In genomic region chr5:39721394-39721793, GRCh38 we compare ENCODE assay signal across 23 cellular contexts.
DNase-seq lines count a peak whose midpoint lies in the region; ATAC-seq and TF ChIP-seq lines count a peak whose summit lies in the region.
"Had no signal": no experiment of that assay in that cellular context is flagged by ENCODE, and none has a peak within 500 bp of the region (broad histone marks: within the 10 kb centered on the region; RNA-seq: fewer than 3 reads in every experiment).

No MANE protein-coding gene starts in this region.

- DNase-seq in H7 (peak; percentile 8), chondrocyte (ENCODE audit: low spot score) (peak; percentile 75), left lung (peak; percentile 24 to 65)
- DNase-seq in stimulated activated CD4-positive, alpha-beta T cell treated with anti-CD3 and anti-CD28 coated beads, Interleukin-2, amount 100 ng/mL, for 24 hours = no peak
- DNase-seq: ACHN; BE2C; C1 segment of cervical spinal cord; CD4-positive, CD25-positive, alpha-beta regulatory T cell; CD8-positive, alpha-beta memory T cell; COR-L47; DMS 273 treated with DMSO at 0.1 percent for 48 hours; DMS53; DND-41; EL; HFFc6 had no signal

- H3K27me3 ChIP-seq in H7 (ENCODE audit: control insufficient read depth, insufficient read depth, low read length) (no peaks in the 10 kb centered on the region), left lung (no peaks in the 10 kb centered on the region)
- H3K27me3 ChIP-seq: BE2C had no signal

- H3K27ac Mint-ChIP-seq in chondrocyte (ENCODE audit: unreplicated experiment) = no peak overlapping the region
- H3K27ac Mint-ChIP-seq in stimulated activated memory B cell treated with anti-CD40 and anti-IgM and Interleukin-4, amounts not matched to agents 10 μg/mL and 1 μg/mL and 100 μg/mL, for 72 hours = no peak overlapping the region
- H3K27ac Mint-ChIP-seq: CD4-positive, CD25-positive, alpha-beta regulatory T cell; CD8-positive, alpha-beta memory T cell; GM23338; HFFc6; IgD-negative memory B cell had no signal

- H3K36me3 Mint-ChIP-seq in chondrocyte (ENCODE audit: low read depth) = no peaks in the 10 kb centered on the region
- H3K36me3 Mint-ChIP-seq in stimulated activated memory B cell treated with anti-CD40 and anti-IgM and Interleukin-4, amounts not matched to agents 10 μg/mL and 1 μg/mL and 100 μg/mL, for 72 hours = no peaks in the 10 kb centered on the region
- H3K36me3 Mint-ChIP-seq: CD4-positive, CD25-positive, alpha-beta regulatory T cell; CD8-positive, alpha-beta memory T cell; IgD-negative memory B cell had no signal

- no peaks in the 10 kb centered on the region for H3K9me3 ChIP-seq in left lung
- H3K9me3 ChIP-seq: BE2C had no signal

- peaks cover 5% of the 10 kb centered on the region for H3K9me3 Mint-ChIP-seq in chondrocyte (ENCODE audit: low read depth)
- H3K9me3 Mint-ChIP-seq in stimulated activated memory B cell treated with anti-CD40 and anti-IgM and Interleukin-4, amounts not matched to agents 10 μg/mL and 1 μg/mL and 100 μg/mL, for 72 hours = no peaks in the 10 kb centered on the region
- H3K9me3 Mint-ChIP-seq: CD4-positive, CD25-positive, alpha-beta regulatory T cell; CD8-positive, alpha-beta memory T cell; GM23338; HFFc6; IgD-negative memory B cell had no signal

- H3K4me1 Mint-ChIP-seq in chondrocyte (ENCODE audit: low read depth) = peaks cover 11% of the 10 kb centered on the region
- H3K4me1 Mint-ChIP-seq in stimulated activated memory B cell treated with anti-CD40 and anti-IgM and Interleukin-4, amounts not matched to agents 10 μg/mL and 1 μg/mL and 100 μg/mL, for 72 hours = peaks cover 5% of the 10 kb centered on the region
- H3K4me1 Mint-ChIP-seq: CD4-positive, CD25-positive, alpha-beta regulatory T cell; IgD-negative memory B cell had no signal

- no peak overlapping the region for H3K4me3 Mint-ChIP-seq in chondrocyte (ENCODE audit: unreplicated experiment)
- H3K4me3 Mint-ChIP-seq in stimulated activated memory B cell treated with anti-CD40 and anti-IgM and Interleukin-4, amounts not matched to agents 10 μg/mL and 1 μg/mL and 100 μg/mL, for 72 hours = no peak overlapping the region
- H3K4me3 Mint-ChIP-seq: CD4-positive, CD25-positive, alpha-beta regulatory T cell; CD8-positive, alpha-beta memory T cell; GM23338; HFFc6; IgD-negative memory B cell had no signal

- ATAC-seq in left lung (no peak), esophagus mucosa (no peak), HG02588 (IDR thresholded peaks at IDR 0.05; ENCODE audit: unreplicated experiment) (no peak)
- ATAC-seq in stimulated activated memory B cell treated with anti-CD40 and anti-IgM and Interleukin-4, amounts not matched to agents 10 μg/mL and 1 μg/mL and 100 μg/mL, for 72 hours = peak; percentile 75
- ATAC-seq: GM12878, GM23338, HCT116, HepG2 had no signal

- H3K36me3 ChIP-seq in H7 (replicated peaks; ENCODE audit: control insufficient read depth, insufficient read depth, low read length) (no peaks in the 10 kb centered on the region), left lung (no peaks in the 10 kb centered on the region)
- H3K36me3 ChIP-seq: BE2C had no signal

- no peak for TF ChIP-seq CTCF in chondrocyte (IDR thresholded peaks at IDR 0.05)
- no peak for TF ChIP-seq CTCF in left lung (IDR thresholded peaks at IDR 0.05)

- no peaks in the 10 kb centered on the region for H3K27me3 Mint-ChIP-seq in chondrocyte (ENCODE audit: low read depth)
- H3K27me3 Mint-ChIP-seq in stimulated activated memory B cell treated with anti-CD40 and anti-IgM and Interleukin-4, amounts not matched to agents 10 μg/mL and 1 μg/mL and 100 μg/mL, for 72 hours = no peaks in the 10 kb centered on the region
- H3K27me3 Mint-ChIP-seq: CD8-positive, alpha-beta memory T cell had no signal

- intact Hi-C loops in left lung (cut with DNase I) = no loop called here

- H3K4me3 ChIP-seq in H7 (ENCODE audit: insufficient read depth, low read depth, low read length) (no peak overlapping the region), left lung (no peak overlapping the region)
- H3K4me3 ChIP-seq: GM12878, GM23338 had no signal

- no peak overlapping the region for H3K27ac ChIP-seq in left lung

- H3K4me1 ChIP-seq in left lung = peaks cover 0 to 3% of the 10 kb centered on the region in 2 donors
- H3K4me1 ChIP-seq: BE2C had no signal

Comparison
In these comparisons a context has a peak if more than half of its experiments do, and no peak if none do; other contexts are left out.
1. DNase-seq: peak in H7 (single experiment), chondrocyte (single experiment) and left lung (2 of 2); none in stimulated activated CD4-positive, alpha-beta T cell treated with anti-CD3 and anti-CD28 coated beads, Interleukin-2, amount 100 ng/mL, for 24 hours (0 of 2).